In genomic region chr10:112461029-112461887, GRCh38 we compare ENCODE assay signal across 10 cellular contexts. TPM values are rescaled to one million over a fixed set of nuclear protein-coding genes. Genes with fewer than 3 reads are reported as not detected.
DNase-seq lines count a peak whose midpoint lies in the region; TF ChIP-seq lines count a peak whose summit lies in the region.
"Had no signal": no experiment of that assay in that cellular context is flagged by ENCODE, and none has a peak within 500 bp of the region (broad histone marks: within the 10 kb centered on the region; RNA-seq: fewer than 3 reads in every experiment).

No MANE protein-coding gene starts in this region.

- H3K9me3 Mint-ChIP-seq in CD4-positive, alpha-beta memory T cell = no peaks in the 10 kb centered on the region
- H3K9me3 Mint-ChIP-seq: memory B cell had no signal

- POLR2A ChIA-PET in CD4-positive, alpha-beta memory T cell (lab: Charles Lee; ENCODE audit: partially characterized antibody) = no interaction called here

- intact Hi-C loops in CD4-positive, alpha-beta memory T cell (cut with micrococcal nuclease) = no loop called here

- no peak for TF ChIP-seq CTCF in AG10803 (conservative IDR thresholded peaks at IDR 0.05; ENCODE audit: low read length)

- H3K27me3 Mint-ChIP-seq in CD4-positive, alpha-beta memory T cell = no peaks in the 10 kb centered on the region
- H3K27me3 Mint-ChIP-seq: memory B cell had no signal

- H3K27ac Mint-ChIP-seq in CD4-positive, alpha-beta memory T cell = peak overlapping the region in 3 of 7 donors; percentile 12 to 60 (median 29)
- H3K27ac Mint-ChIP-seq: memory B cell had no signal

- H3K4me3 ChIP-seq in AG10803 (ENCODE audit: low read length) = no peak overlapping the region
- H3K4me3 ChIP-seq in CD4-positive, alpha-beta memory T cell (ENCODE audit: low read length in 2 of 2) = no peak overlapping the region

- peaks cover 24% of the 10 kb centered on the region for H3K36me3 ChIP-seq in CD4-positive, alpha-beta memory T cell (ENCODE audit: insufficient read depth, low read length)

- CTCF ChIA-PET in CD4-positive, alpha-beta memory T cell (lab: Charles Lee; ENCODE audit: partially characterized antibody) = interaction anchor here (1.0 to 3.7 kb wide), 3 partner anchors 10 to 147 kb away, joined by 3 to 18 read pairs (median 4); no protein-coding TSS in a partner anchor

- no peaks in the 10 kb centered on the region for H3K4me1 ChIP-seq in CD4-positive, alpha-beta memory T cell (ENCODE audit: insufficient read depth, low read length)

- peaks cover 25 to 42% of the 10 kb centered on the region in 2 donors for H3K36me3 Mint-ChIP-seq in CD4-positive, alpha-beta memory T cell

- H3K4me1 Mint-ChIP-seq in CD4-positive, alpha-beta memory T cell = peaks cover 5 to 23% (median 12%) of the 10 kb centered on the region in 4 donors

- H3K9me3 ChIP-seq in CD4-positive, alpha-beta memory T cell (ENCODE audit: control insufficient read depth in 1 of 2, low read length in 2 of 2) = no peaks in the 10 kb centered on the region

- no peak overlapping the region for H3K4me3 Mint-ChIP-seq in CD4-positive, alpha-beta memory T cell
- H3K4me3 Mint-ChIP-seq: memory B cell had no signal

- no peak overlapping the region for H3K27ac ChIP-seq in CD4-positive, alpha-beta memory T cell (ENCODE audit: low read depth, low read length)

- no peaks in the 10 kb centered on the region for H3K27me3 ChIP-seq in CD4-positive, alpha-beta memory T cell (ENCODE audit: insufficient read depth, low read length)

- DNase-seq in AG10803 (ENCODE audit: low read depth) = peak; percentile 88
- DNase-seq in HK-2 (ENCODE audit: unreplicated experiment) = peak; percentile 29
- DNase-seq in activated naive CD4-positive, alpha-beta T cell treated with anti-CD3 and anti-CD28 coated beads, Interleukin-2, amount 50 U/mL, for 16 hours = peak; percentile 54
- DNase-seq in islet precursor cell = peak; percentile 71
- DNase-seq in CD4-positive, alpha-beta memory T cell = no peak
- no peak for DNase-seq in HuH-7 (ENCODE audit: low spot score)
- DNase-seq in activated CD4-positive, CD25-positive, alpha-beta regulatory T cell treated with anti-CD3 and anti-CD28 coated beads, Interleukin-2, amount 50 U/mL, for 72 hours = no peak
- no peak for DNase-seq in anterior cingulate cortex (lab: John Stamatoyannopoulos, UW)
- DNase-seq: NCI-H524 had no signal

RNA-seq across cellular contexts. Expression of gene VTI1A, which starts 14.2 kb away (rescaled TPM):
- total RNA-seq in CD4-positive, alpha-beta memory T cell = 10 to 100 TPM; 47.0 to 48.5 TPM
- 10 to 100 TPM; 24.4 to 33.1 TPM for polyA plus RNA-seq in CD4-positive, alpha-beta memory T cell

RNA-seq across cellular contexts. Expression of gene ZDHHC6, which starts 14.5 kb away (rescaled TPM):
- total RNA-seq in CD4-positive, alpha-beta memory T cell = 10 to 100 TPM; 60.6 to 61.2 TPM
- 10 to 100 TPM; 39.3 to 48.0 TPM for polyA plus RNA-seq in CD4-positive, alpha-beta memory T cell

Comparison
In these comparisons a context has a peak if more than half of its experiments do, and no peak if none do; other contexts are left out.
1. DNase-seq: peak in AG10803 (single experiment), HK-2 (single experiment), activated naive CD4-positive, alpha-beta T cell treated with anti-CD3 and anti-CD28 coated beads, Interleukin-2, amount 50 U/mL, for 16 hours (single experiment) and islet precursor cell (single experiment); none in CD4-positive, alpha-beta memory T cell (0 of 5), HuH-7 (single experiment), activated CD4-positive, CD25-positive, alpha-beta regulatory T cell treated with anti-CD3 and anti-CD28 coated beads, Interleukin-2, amount 50 U/mL, for 72 hours (single experiment) and anterior cingulate cortex (0 of 58).